ENCODE assay signal across 17 cellular contexts in the genomic region with DNA sequence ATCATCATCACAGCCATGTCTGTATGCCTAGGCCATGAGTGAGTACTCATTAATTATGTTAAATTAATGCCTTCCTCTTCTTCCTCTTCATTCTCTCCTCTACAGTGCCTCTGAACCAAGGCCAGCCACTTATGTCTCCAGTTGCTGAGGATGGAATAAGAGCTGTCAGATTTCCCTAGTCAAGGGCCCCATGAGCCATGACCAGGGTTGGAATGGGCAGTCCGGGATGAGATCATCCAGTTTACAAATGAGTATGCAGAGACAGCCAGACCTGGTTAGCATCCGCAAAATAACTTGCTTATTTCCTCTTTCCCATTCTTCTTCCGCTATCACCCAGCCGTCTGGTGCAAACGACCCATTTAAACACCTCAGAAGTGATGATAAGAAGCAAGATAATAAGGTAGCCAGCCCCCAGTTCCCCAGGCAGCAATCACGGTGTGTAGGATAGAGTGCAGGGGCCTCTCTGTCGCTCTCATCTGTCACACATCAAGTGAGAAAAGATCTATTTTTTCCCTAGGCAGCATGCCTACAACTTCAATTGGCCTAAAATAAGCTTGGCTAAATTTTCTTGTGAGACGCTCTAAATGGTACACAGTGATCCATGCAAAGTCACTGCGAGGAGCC.
DNase-seq lines count a peak whose midpoint lies in the region; ATAC-seq and TF ChIP-seq lines count a peak whose summit lies in the region.
"Had no signal": no experiment of that assay in that cellular context is flagged by ENCODE, and none has a peak within 500 bp of the region (broad histone marks: within the 10 kb centered on the region; RNA-seq: fewer than 3 reads in every experiment).

No MANE protein-coding gene starts in this region.

- in situ Hi-C loops in gastrocnemius medialis (cut with MboI; ENCODE audit: low sequenced_read_pairs in 4 of 4), result no loop called here

- no peak overlapping the region for H4K8ac ChIP-seq in H9 (replicated peaks; ENCODE audit: insufficient read length, low read depth, low read length)

- H3K27ac ChIP-seq in Karpas-422 (ENCODE audit: low read length) (peak overlapping the region; percentile 72), right cardiac atrium (ENCODE audit: low read length) (peak overlapping the region; percentile 55), gastrocnemius medialis (peak overlapping the region in 3 of 4 donors; percentile 22 to 61 (median 36)), hepatocyte (no peak overlapping the region), H9 (ENCODE audit: insufficient read length, low read depth, low read length) (no peak overlapping the region)
- H3K27ac ChIP-seq: A549, HL-60 had no signal

- TF ChIP-seq CTCF in endothelial cell (IDR thresholded peaks at IDR 0.05; ENCODE audit: unreplicated experiment), result no peak
- no peak for TF ChIP-seq CTCF in gastrocnemius medialis (IDR thresholded peaks at IDR 0.05 in 4 of 5, conservative IDR thresholded peaks at IDR 0.05 in 1 of 5)
- no peak for TF ChIP-seq CTCF in hepatocyte (IDR thresholded peaks at IDR 0.05; ENCODE audit: poor library complexity)
- no peak for TF ChIP-seq CTCF in H9 (conservative IDR thresholded peaks at IDR 0.05)

- WGBS in right cardiac atrium, result 33% methylated on average over 9 of the region's 9 CpGs
- WGBS in hepatocyte (ENCODE audit: low lambda C conversion rate, missing lambda C conversion rate), result 51% methylated on average over 9 of the region's 9 CpGs
- no CpG with 5 or more reads among the region's 9 CpGs for WGBS in H9 (ENCODE audit: extremely low coverage, insufficient read length, low lambda C conversion rate)

- H3T11ph ChIP-seq in H9 (ENCODE audit: low read length), result no peak overlapping the region

- H3K18ac ChIP-seq in H9 (ENCODE audit: insufficient read length, low read depth, low read length), result no peak overlapping the region

- H3K4me1 ChIP-seq in Karpas-422 (ENCODE audit: low read length), result peaks cover 46% of the 10 kb centered on the region
- no peaks in the 10 kb centered on the region for H3K4me1 ChIP-seq in right cardiac atrium (ENCODE audit: control insufficient read depth, insufficient read depth, low read length)
- H3K4me1 ChIP-seq in gastrocnemius medialis, result peaks cover 12 to 20% of the 10 kb centered on the region in 2 donors
- H3K4me1 ChIP-seq in hepatocyte (ENCODE audit: insufficient read depth), result no peaks in the 10 kb centered on the region
- no peaks in the 10 kb centered on the region for H3K4me1 ChIP-seq in H9 (ENCODE audit: insufficient read depth, low read length)
- H3K4me1 ChIP-seq: A549 had no signal

- no peak for TF ChIP-seq POLR2A in gastrocnemius medialis (IDR thresholded peaks at IDR 0.05)

- H3K9me3 Mint-ChIP-seq in endothelial cell (ENCODE audit: unreplicated experiment), result peaks cover 5% of the 10 kb centered on the region
- peaks cover 7 to 12% of the 10 kb centered on the region in 2 experiments; a peak in 4 of 5 replicates for H3K9me3 Mint-ChIP-seq in H9
- H3K9me3 Mint-ChIP-seq: IgD-negative memory B cell had no signal

- H3K4me2 ChIP-seq in Karpas-422 (ENCODE audit: low read depth, low read length, poor library complexity, severe bottlenecking) (peak overlapping the region; percentile 6), hepatocyte (no peak overlapping the region), H9 (ENCODE audit: insufficient read depth, insufficient read length, low read length) (no peak overlapping the region)
- H3K4me2 ChIP-seq: A549 had no signal

- H3K23me2 ChIP-seq in H9 (ENCODE audit: insufficient read length, low read depth, low read length, poor library complexity, severe bottlenecking), result no peaks in the 10 kb centered on the region

- no peaks in the 10 kb centered on the region for H3K27me3 ChIP-seq in Karpas-422 (ENCODE audit: low read length)
- H3K27me3 ChIP-seq in right cardiac atrium (ENCODE audit: control insufficient read depth, insufficient read depth), result no peaks in the 10 kb centered on the region
- H3K27me3 ChIP-seq in gastrocnemius medialis, result no peaks in the 10 kb centered on the region
- no peaks in the 10 kb centered on the region for H3K27me3 ChIP-seq in hepatocyte
- H3K27me3 ChIP-seq in H9 (ENCODE audit: insufficient read depth, low read length), result no peaks in the 10 kb centered on the region; the same call in 1 of the 2 replicates

- intact Hi-C loops in right cardiac atrium (cut with DNase I), result no loop called here
- intact Hi-C loops in gastrocnemius medialis (cut with DNase I; ENCODE audit: low total_unique reads), result no loop called here

- DNase-seq in Karpas-422 (peak; percentile 56), endothelial cell (ENCODE audit: low spot score) (no peak), right cardiac atrium (peak in 1 of 3 donors; percentile 38), gastrocnemius medialis (no peak), GM19238 (ENCODE audit: insufficient read length, low spot score) (no peak), hepatocyte (ENCODE audit: low spot score) (no peak), H9 (no peak)
- DNase-seq: COR-L47, NCI-H187 treated with DMSO at 0.1 percent for 48 hours, NCI-H2171 treated with DMSO at 0.1 percent for 48 hours, NCI-H446 treated with DMSO at 0.1 percent for 48 hours, NCI-H748 treated with DMSO at 0.1 percent for 48 hours, OCI-M1 had no signal

- H2AK5ac ChIP-seq in H9 (ENCODE audit: insufficient read length, low read length), result no peak overlapping the region

- no peak overlapping the region for H2BK20ac ChIP-seq in H9 (ENCODE audit: low read depth, low read length, poor library complexity, severe bottlenecking)

- H3K36me3 Mint-ChIP-seq in endothelial cell (ENCODE audit: low read depth, unreplicated experiment), result peaks cover 10% of the 10 kb centered on the region
- peaks cover 0 to 4% (median 0%) of the 10 kb centered on the region in 3 experiments; a peak in 3 of 7 replicates for H3K36me3 Mint-ChIP-seq in H9 (ENCODE audit: insufficient read depth in 1 of 3, low read depth in 3 of 3)
- H3K36me3 Mint-ChIP-seq: CD14-positive monocyte, IgD-negative memory B cell had no signal

- H3K9me2 ChIP-seq in Karpas-422 (replicated peaks; ENCODE audit: insufficient read depth, low read length), result no peaks in the 10 kb centered on the region
- H3K9me2 ChIP-seq in hepatocyte (replicated peaks; ENCODE audit: insufficient read depth), result no peaks in the 10 kb centered on the region

- ATAC-seq in right cardiac atrium (peak; percentile 77 to 89), gastrocnemius medialis (peak in 1 of 2 donors; percentile 79)
- ATAC-seq: A549 had no signal

- H3K27me3 Mint-ChIP-seq in endothelial cell (ENCODE audit: unreplicated experiment) (peaks cover 8% of the 10 kb centered on the region), H9 (ENCODE audit: low read depth) (no peaks in the 10 kb centered on the region)

- H3K27ac Mint-ChIP-seq in endothelial cell (ENCODE audit: unreplicated experiment) (peak overlapping the region; percentile 61), H9 (no peak overlapping the region)
- H3K27ac Mint-ChIP-seq: CD14-positive monocyte had no signal

- no peak overlapping the region for H3K23ac ChIP-seq in H9 (ENCODE audit: insufficient read length, low read depth, low read length)

- H3K9me3 ChIP-seq in Karpas-422 (ENCODE audit: low read length) (no peaks in the 10 kb centered on the region), right cardiac atrium (ENCODE audit: control insufficient read depth, low read length) (no peaks in the 10 kb centered on the region), gastrocnemius medialis (no peaks in the 10 kb centered on the region), hepatocyte (ENCODE audit: low read depth) (no peaks in the 10 kb centered on the region), H9 (ENCODE audit: control insufficient read depth, low read depth, low read length) (peaks cover 8% of the 10 kb centered on the region)
- H3K9me3 ChIP-seq: A549 had no signal

- H3K4me3 ChIP-seq in Karpas-422 (ENCODE audit: low read length) (no peak overlapping the region), right cardiac atrium (ENCODE audit: low read length) (no peak overlapping the region), gastrocnemius medialis (no peak overlapping the region), hepatocyte (no peak overlapping the region)
- H3K4me3 ChIP-seq: A549 had no signal

- H3K79me1 ChIP-seq in H9 (ENCODE audit: insufficient read depth, low read depth, low read length, poor library complexity, severe bottlenecking), result no peaks in the 10 kb centered on the region

- H4K91ac ChIP-seq in H9 (ENCODE audit: insufficient read length, low read depth, low read length), result no peak overlapping the region

- H3K36me3 ChIP-seq in Karpas-422 (ENCODE audit: insufficient read depth, low read length) (no peaks in the 10 kb centered on the region), gastrocnemius medialis (no peaks in the 10 kb centered on the region), hepatocyte (replicated peaks; ENCODE audit: insufficient read depth, low read depth) (no peaks in the 10 kb centered on the region)

- H3K9ac ChIP-seq in Karpas-422 (ENCODE audit: low read length) (no peak overlapping the region), H9 (ENCODE audit: extremely low read depth, insufficient read length, low read length) (no peak overlapping the region)

- H2AFZ ChIP-seq in Karpas-422 (ENCODE audit: low read length) (no peak overlapping the region), hepatocyte (no peak overlapping the region), H9 (ENCODE audit: low read length) (no peak overlapping the region)

- H3K4me3 Mint-ChIP-seq in endothelial cell (ENCODE audit: unreplicated experiment) (no peak overlapping the region), H9 (no peak overlapping the region)
- H3K4me3 Mint-ChIP-seq: CD14-positive monocyte, IgD-negative memory B cell had no signal

- no peak overlapping the region for H2BK15ac ChIP-seq in H9 (ENCODE audit: low read depth, low read length)

- H2BK12ac ChIP-seq in H9 (ENCODE audit: insufficient read length, low read depth, low read length), result no peak overlapping the region

- H4K5ac ChIP-seq in H9 (ENCODE audit: insufficient read length, low read depth, low read length), result no peak overlapping the region

- peaks cover 4% of the 10 kb centered on the region for H3K4me1 Mint-ChIP-seq in endothelial cell (ENCODE audit: unreplicated experiment)
- H3K4me1 Mint-ChIP-seq in H9, result peaks cover 0 to 3% of the 10 kb centered on the region in 2 experiments; a peak in 1 of 4 replicates
- H3K4me1 Mint-ChIP-seq: CD14-positive monocyte had no signal

- no peak overlapping the region for H2BK5ac ChIP-seq in H9 (ENCODE audit: insufficient read length, low read length)

- no peak overlapping the region for H3K14ac ChIP-seq in H9 (ENCODE audit: insufficient read depth, low read length)

- H3K56ac ChIP-seq in H9 (ENCODE audit: insufficient read length, low read depth, low read length), result no peak overlapping the region

- H4K20me1 ChIP-seq in Karpas-422 (ENCODE audit: insufficient read depth, low read depth, low read length) (no peaks in the 10 kb centered on the region), hepatocyte (ENCODE audit: insufficient read depth, poor library complexity, severe bottlenecking) (no peaks in the 10 kb centered on the region), H9 (ENCODE audit: control insufficient read depth, insufficient read depth, insufficient read length) (no peaks in the 10 kb centered on the region)

- H3K79me2 ChIP-seq in Karpas-422 (ENCODE audit: low read length) (no peaks in the 10 kb centered on the region), hepatocyte (no peaks in the 10 kb centered on the region), H9 (ENCODE audit: insufficient read depth, low read length) (no peaks in the 10 kb centered on the region)

- no peak overlapping the region for H3K4ac ChIP-seq in H9 (ENCODE audit: low read depth, low read length)

- H2BK120ac ChIP-seq in H9 (ENCODE audit: low read depth, low read length, poor library complexity, severe bottlenecking), result no peak overlapping the region

Comparison
In these comparisons a context has a peak if more than half of its experiments do, and no peak if none do; other contexts are left out.
1. H3K27ac ChIP-seq: peak in Karpas-422 (single experiment), right cardiac atrium (single experiment) and gastrocnemius medialis (3 of 4); none in hepatocyte (single experiment) and H9 (single experiment).